Comparison of ENCODE assay signal across 6 cellular contexts in genomic region chr9:3733527-3734262, GRCh38.
DNase-seq lines count a peak whose midpoint lies in the region; ATAC-seq and TF ChIP-seq lines count a peak whose summit lies in the region.
"Not testable (repeated sequence)": the region's sequence is repeated elsewhere in the genome, so short reads cannot be mapped to it uniquely, and the experiment has no call there.

No MANE protein-coding gene starts in this region.

- ATAC-seq in GM23338 = not testable (repeated sequence)
- peak in 1 of 2 donors; percentile 35 for ATAC-seq in right cardiac atrium

- H3K36me3 ChIP-seq in GM23338 (ENCODE audit: insufficient read depth); adipocyte (ENCODE audit: control insufficient read depth, insufficient read depth, low read length, severe bottlenecking); neuronal stem cell (replicated peaks in 1 of 2; ENCODE audit: control insufficient read depth in 2 of 2, insufficient read depth in 2 of 2, low read length in 2 of 2); testis (ENCODE audit: low read depth, missing control alignments): not testable (repeated sequence)

- not testable (repeated sequence) for H3K4me3 Mint-ChIP-seq in GM23338

- H3K4me1 Mint-ChIP-seq in GM23338 = not testable (repeated sequence)

- H3F3A ChIP-seq in GM23338 (replicated peaks; ENCODE audit: low read depth) = not testable (repeated sequence)

- H4K20me1 ChIP-seq in GM23338 (replicated peaks; ENCODE audit: insufficient read depth) = not testable (repeated sequence)

- not testable (repeated sequence) for H4K8ac ChIP-seq in neuronal stem cell (ENCODE audit: low read depth, low read length)

- peak overlapping the region; percentile 55 for H2BK15ac ChIP-seq in neuronal stem cell (ENCODE audit: low read length)

- H3K9me3 Mint-ChIP-seq in GM23338 = not testable (repeated sequence)

- not testable (repeated sequence) for H3K79me1 ChIP-seq in neuronal stem cell (ENCODE audit: low read depth, low read length)

- not testable (repeated sequence) for H3K27me3 ChIP-seq in GM23338 (ENCODE audit: insufficient read depth); adipocyte (replicated peaks; ENCODE audit: control insufficient read depth, insufficient read depth, low read length); right cardiac atrium (ENCODE audit: control insufficient read depth, insufficient read depth); neuronal stem cell (ENCODE audit: control insufficient read depth in 3 of 3, insufficient read depth in 3 of 3, low read depth in 1 of 3, low read length in 3 of 3); testis

- not testable (repeated sequence) for DNase-seq in GM23338 (ENCODE audit: low spot score); adipocyte (ENCODE audit: low read depth); neuronal stem cell (ENCODE audit: low spot score); testis
- peak; percentile 5 to 10 for DNase-seq in SHP77 (lab: John Stamatoyannopoulos, UW)
- DNase-seq in right cardiac atrium = peak; percentile 14 to 53 (median 51)

- not testable (repeated sequence) for H3K23ac ChIP-seq in neuronal stem cell (ENCODE audit: low read depth, low read length, poor library complexity)

- H3K4me1 ChIP-seq in GM23338 (ENCODE audit: insufficient read depth); right cardiac atrium (ENCODE audit: control insufficient read depth, insufficient read depth, low read length); testis: not testable (repeated sequence)
- H3K4me1 ChIP-seq in adipocyte (ENCODE audit: control insufficient read depth, insufficient read depth, low read length) (peaks cover 34% of the 10 kb centered on the region), neuronal stem cell (ENCODE audit: control insufficient read depth in 2 of 2, insufficient read depth in 1 of 2, low read depth in 1 of 2, low read length in 2 of 2) (peaks cover 9 to 11% of the 10 kb centered on the region in 2 donors)

- TF ChIP-seq POLR2A in testis (IDR thresholded peaks at IDR 0.05) = not testable (repeated sequence)

- not testable (repeated sequence) for TF ChIP-seq CTCF in GM23338 (conservative IDR thresholded peaks at IDR 0.05; ENCODE audit: low read depth in 2 of 2); testis (IDR thresholded peaks at IDR 0.05)

- H2AFZ ChIP-seq in GM23338 = 0 out of 2 replicates have a peak overlapping the region, but pooled peaks have one; percentile 0
- peak overlapping the region; percentile 57 for H2AFZ ChIP-seq in neuronal stem cell (ENCODE audit: low read length)

- H3K14ac ChIP-seq in neuronal stem cell (ENCODE audit: low read length) = not testable (repeated sequence)

- WGBS in right cardiac atrium = 87% methylated on average over 56 of the region's 56 CpGs
- no CpG with 5 or more reads among the region's 56 CpGs for WGBS in neuronal stem cell (ENCODE audit: extremely low coverage in 2 of 2, insufficient read length in 2 of 2, insufficient replicate concordance in 1 of 2), 2 donors
- 72 to 82% methylated on average over 27 to 56 of the region's 56 CpGs for WGBS in testis, 2 donors

- intact Hi-C loops in right cardiac atrium (cut with DNase I) = loop anchor here in 3 of 4 donors (5.0 to 10.0 kb wide), 5 partner anchors 491 to 641 kb away; no protein-coding TSS in a partner anchor
- intact Hi-C loops in testis (cut with DNase I; ENCODE audit: low total_unique reads) = not testable (repeated sequence)

- peak overlapping the region; percentile 81 for H3K9ac ChIP-seq in adipocyte (ENCODE audit: low read length)
- not testable (repeated sequence) for H3K9ac ChIP-seq in neuronal stem cell (ENCODE audit: low read depth, low read length, poor library complexity)

- not testable (repeated sequence) for H4K91ac ChIP-seq in neuronal stem cell (ENCODE audit: low read depth, low read length, poor library complexity)

- peak overlapping the region; percentile 91 for H3K18ac ChIP-seq in neuronal stem cell (ENCODE audit: low read length)

- peak overlapping the region; percentile 99 for H2BK12ac ChIP-seq in neuronal stem cell (ENCODE audit: low read length)

- H3K36me3 Mint-ChIP-seq in GM23338 (ENCODE audit: low read depth) = not testable (repeated sequence)

- H3K27ac Mint-ChIP-seq in GM23338 = not testable (repeated sequence)

- not testable (repeated sequence) for H3K4me2 ChIP-seq in GM23338; neuronal stem cell (ENCODE audit: insufficient read depth, low read length, poor library complexity, severe bottlenecking)

- H3K27me3 Mint-ChIP-seq in GM23338 (ENCODE audit: insufficient read depth, low read depth, poor library complexity) = not testable (repeated sequence)

- not testable (repeated sequence) for H3K27ac ChIP-seq in GM23338 (ENCODE audit: low read depth); right cardiac atrium (ENCODE audit: low read length); testis
- peak overlapping the region; percentile 63 for H3K27ac ChIP-seq in neuronal stem cell (replicated peaks; ENCODE audit: low read length)

- peak overlapping the region; percentile 68 for H2AK5ac ChIP-seq in neuronal stem cell (ENCODE audit: low read depth, low read length)

- not testable (repeated sequence) for H3K79me2 ChIP-seq in GM23338 (replicated peaks; ENCODE audit: insufficient read depth)

- H3K9me2 ChIP-seq in GM23338 (ENCODE audit: insufficient read depth) = not testable (repeated sequence)

- peak overlapping the region; percentile 71 for H2BK5ac ChIP-seq in neuronal stem cell (ENCODE audit: low read length)

- H3K9me3 ChIP-seq in adipocyte (ENCODE audit: control insufficient read depth, low read length); right cardiac atrium (ENCODE audit: control insufficient read depth, low read length); neuronal stem cell (replicated peaks in 1 of 2; ENCODE audit: control insufficient read depth in 2 of 2, insufficient read depth in 1 of 2, low read depth in 1 of 2, low read length in 2 of 2); testis: not testable (repeated sequence)

- not testable (repeated sequence) for H3K4me3 ChIP-seq in GM23338; adipocyte (ENCODE audit: low read length); right cardiac atrium (ENCODE audit: low read length); neuronal stem cell (ENCODE audit: low read length in 2 of 2)
- peak overlapping the region; percentile 17 to 52 for H3K4me3 ChIP-seq in testis

- not testable (repeated sequence) for H2BK120ac ChIP-seq in neuronal stem cell (ENCODE audit: low read depth, low read length)

- not testable (repeated sequence) for H3K4ac ChIP-seq in neuronal stem cell (ENCODE audit: low read length)
